ENCODE assay signal across 26 cellular contexts in the genomic region with DNA sequence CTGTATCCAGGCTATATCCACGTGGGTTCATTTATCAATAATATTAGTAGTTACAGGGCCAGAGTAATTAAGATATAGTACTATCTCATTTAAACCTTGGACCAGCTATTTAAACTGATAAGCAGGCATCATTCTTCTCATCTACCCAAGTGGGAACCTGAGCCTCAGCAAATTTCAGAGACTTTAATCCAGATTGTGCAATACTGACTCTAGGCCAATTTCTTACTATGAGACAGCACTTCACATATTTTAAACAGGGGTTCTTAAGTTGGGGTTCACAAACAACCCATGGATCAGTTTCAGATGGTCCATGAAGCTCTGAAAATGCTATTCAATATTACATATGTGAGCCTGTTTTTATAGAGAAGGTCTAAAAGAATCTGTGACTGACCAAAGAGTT.
DNase-seq lines count a peak whose midpoint lies in the region; ATAC-seq, FAIRE-seq and TF ChIP-seq lines count a peak whose summit lies in the region.
"Had no signal": no experiment of that assay in that cellular context is flagged by ENCODE, and none has a peak within 500 bp of the region (broad histone marks: within the 10 kb centered on the region; RNA-seq: fewer than 3 reads in every experiment).

No MANE protein-coding gene starts in this region.

- intact Hi-C loops in IMR-90 (cut with micrococcal nuclease), result no loop called here
- intact Hi-C loops in K562 (cut with micrococcal nuclease), result no loop called here

- H2AK5ac ChIP-seq in IMR-90 (ENCODE audit: low read depth, low read length) (no peak overlapping the region), neuronal stem cell (ENCODE audit: low read depth, low read length) (no peak overlapping the region)

- POLR2A ChIA-PET in HEK293 (lab: Yijun Ruan, JAX) (no interaction called here), IMR-90 (lab: Charles Lee; ENCODE audit: unreplicated experiment) (no interaction called here), K562 (lab: Yijun Ruan, JAX) (interaction anchor here (0.9 kb wide), 1 partner anchor 686 kb away, joined by 3 read pairs; no protein-coding TSS in a partner anchor)

- no peak overlapping the region for H2AFZ ChIP-seq in IMR-90 (replicated peaks; ENCODE audit: low read length, poor library complexity)
- H2AFZ ChIP-seq in K562 (ENCODE audit: low read depth, low read length), result no peak overlapping the region
- no peak overlapping the region for H2AFZ ChIP-seq in neuronal stem cell (ENCODE audit: low read length)

- no peak overlapping the region for H3K18ac ChIP-seq in IMR-90 (ENCODE audit: low read depth, low read length)
- no peak overlapping the region for H3K18ac ChIP-seq in neuronal stem cell (ENCODE audit: low read length)

- H3K9ac ChIP-seq in IMR-90 (ENCODE audit: low read depth, low read length), result no peak overlapping the region
- no peak overlapping the region for H3K9ac ChIP-seq in K562 (ENCODE audit: insufficient read depth in 1 of 2, low read depth in 2 of 2, low read length in 2 of 2)
- H3K9ac ChIP-seq in neuronal stem cell (ENCODE audit: low read depth, low read length, poor library complexity), result no peak overlapping the region
- H3K9ac ChIP-seq: BLaER1 had no signal

- in situ Hi-C loops in IMR-90 (cut with MboI; ENCODE audit: low sequenced_read_pairs) (no loop called here), K562 (cut with MboI) (no loop called here)

- H3K4ac ChIP-seq in IMR-90 (ENCODE audit: low read depth, low read length) (no peak overlapping the region), neuronal stem cell (ENCODE audit: low read length) (no peak overlapping the region)

- no peak overlapping the region for H2AK9ac ChIP-seq in IMR-90 (replicated peaks; ENCODE audit: low read depth, low read length, poor library complexity)

- H3K36me3 ChIP-seq in HEK293 (ENCODE audit: control insufficient read depth in 2 of 2, insufficient read depth in 1 of 2, low read length in 2 of 2) (no peaks in the 10 kb centered on the region), IMR-90 (ENCODE audit: control insufficient read depth, insufficient read depth, low read length) (no peaks in the 10 kb centered on the region), K562 (ENCODE audit: control insufficient read depth, insufficient read depth, low read length) (no peaks in the 10 kb centered on the region), neuronal stem cell (replicated peaks in 1 of 2; ENCODE audit: control insufficient read depth in 2 of 2, insufficient read depth in 2 of 2, low read length in 2 of 2) (no peaks in the 10 kb centered on the region)
- H3K36me3 ChIP-seq: BE2C, BLaER1 had no signal

- H3K27ac ChIP-seq in HEK293 (ENCODE audit: extremely low read depth, low read depth, low read length) (no peak overlapping the region), IMR-90 (ENCODE audit: insufficient read depth, low read length) (no peak overlapping the region), K562 (ENCODE audit: extremely low read depth, low read depth, low read length) (no peak overlapping the region), neuronal stem cell (replicated peaks; ENCODE audit: low read length) (no peak overlapping the region)
- H3K27ac ChIP-seq: BLaER1 had no signal

- H3K23ac ChIP-seq in IMR-90 (ENCODE audit: low read depth, low read length), result no peak overlapping the region
- H3K23ac ChIP-seq in neuronal stem cell (ENCODE audit: low read depth, low read length, poor library complexity), result no peak overlapping the region

- no peak overlapping the region for H4K5ac ChIP-seq in IMR-90 (ENCODE audit: low read depth, low read length)

- no peak overlapping the region for H3K4me3 ChIP-seq in HEK293 (ENCODE audit: low read depth, low read length)
- H3K4me3 ChIP-seq in IMR-90 (ENCODE audit: insufficient read depth, low read depth, low read length), result no peak overlapping the region
- no peak overlapping the region for H3K4me3 ChIP-seq in K562
- H3K4me3 ChIP-seq in neuronal stem cell (ENCODE audit: low read length in 2 of 2), result no peak overlapping the region
- H3K4me3 ChIP-seq: BLaER1, GM12878 had no signal

- dilution Hi-C loops in IMR-90 (cut with HindIII; ENCODE audit: low sequenced_read_pairs, unreplicated experiment), result no loop called here

- TF ChIP-seq POLR2A in IMR-90 (IDR thresholded peaks at IDR 0.05; ENCODE audit: low read depth, low read length), result no peak
- TF ChIP-seq POLR2A in K562 (conservative IDR thresholded peaks at IDR 0.05), result no peak

- H2BK12ac ChIP-seq in neuronal stem cell (ENCODE audit: low read length), result no peak overlapping the region

- H2BK20ac ChIP-seq in IMR-90 (ENCODE audit: low read depth, low read length), result no peak overlapping the region

- no peak overlapping the region for H3K56ac ChIP-seq in IMR-90 (ENCODE audit: extremely low read depth, insufficient read depth, low read length)

- TF ChIP-seq CTCF in HEK293 (tag by site-specific recombination; IDR thresholded peaks at IDR 0.05), result no peak
- no peak for TF ChIP-seq CTCF in IMR-90 (conservative IDR thresholded peaks at IDR 0.05; ENCODE audit: low read depth, low read length)
- no peak for TF ChIP-seq CTCF in K562 (IDR thresholded peaks at IDR 0.05 in 2 of 3, conservative IDR thresholded peaks at IDR 0.05 in 1 of 3; ENCODE audit: insufficient read depth in 2 of 3, low read depth in 1 of 3, low read length in 3 of 3)

- H3K79me2 ChIP-seq in K562 (ENCODE audit: control insufficient read depth, insufficient read depth, low read length), result no peaks in the 10 kb centered on the region

- no peak overlapping the region for H4K91ac ChIP-seq in IMR-90 (ENCODE audit: insufficient read depth, low read depth, low read length)
- H4K91ac ChIP-seq in neuronal stem cell (ENCODE audit: low read depth, low read length, poor library complexity), result no peak overlapping the region

- DNase-seq in IMR-90 (no peak), K562 (ENCODE audit: extremely low read depth in 1 of 4, low spot score in 3 of 4) (no peak), neuronal stem cell (ENCODE audit: low spot score) (no peak), RCC 7860 (ENCODE audit: low spot score) (no peak)
- DNase-seq: 8988T; ACHN; BE2C; C1 segment of cervical spinal cord; CD4-positive, alpha-beta memory T cell; CD4-positive, CD25-positive, alpha-beta regulatory T cell; CD8-positive, alpha-beta memory T cell; COR-L47; DMS 273 treated with DMSO at 0.1 percent for 48 hours; DMS153; DMS53; DMS79; DND-41; EL; GDM1 had no signal

- FAIRE-seq in K562 (lab: Jason Lieb, UNC) (no peak), RCC 7860 (lab: Jason Lieb, UNC) (no peak)
- FAIRE-seq: A204.1, GM12878, GM12892, GM18507 had no signal

- H2BK15ac ChIP-seq in IMR-90 (ENCODE audit: low read depth, low read length) (no peak overlapping the region), neuronal stem cell (ENCODE audit: low read length) (no peak overlapping the region)

- H3K79me1 ChIP-seq in IMR-90 (ENCODE audit: low read depth in 1 of 2, low read length in 2 of 2) (no peaks in the 10 kb centered on the region), neuronal stem cell (ENCODE audit: low read depth, low read length) (no peaks in the 10 kb centered on the region)

- H3K27me3 ChIP-seq in IMR-90 (ENCODE audit: control insufficient read depth, insufficient read depth, low read length) (no peaks in the 10 kb centered on the region), K562 (ENCODE audit: control insufficient read depth in 2 of 2, insufficient read depth in 2 of 2, low read length in 2 of 2) (no peaks in the 10 kb centered on the region), neuronal stem cell (ENCODE audit: control insufficient read depth in 3 of 3, insufficient read depth in 3 of 3, low read depth in 1 of 3, low read length in 3 of 3) (no peaks in the 10 kb centered on the region)
- H3K27me3 ChIP-seq: BLaER1 had no signal

- ATAC-seq in IMR-90 (ENCODE audit: low read depth) (no peak), K562 (no peak), GM21367 (IDR thresholded peaks at IDR 0.05; ENCODE audit: unreplicated experiment) (no peak)
- ATAC-seq: GM12878 had no signal

- H2BK5ac ChIP-seq in IMR-90 (ENCODE audit: low read depth, low read length, poor library complexity, severe bottlenecking) (no peak overlapping the region), neuronal stem cell (ENCODE audit: low read length) (no peak overlapping the region)

- H3K9me3 ChIP-seq in HEK293 (ENCODE audit: control insufficient read depth, insufficient read depth, low read depth, low read length) (no peaks in the 10 kb centered on the region), IMR-90 (ENCODE audit: control insufficient read depth, insufficient read depth, low read length) (0 out of 2 replicates have a peak, but pooled peaks cover 2% of the 10 kb centered on the region), K562 (replicated peaks; ENCODE audit: control insufficient read depth, insufficient read depth, low read depth, low read length) (no peaks in the 10 kb centered on the region), neuronal stem cell (replicated peaks in 1 of 2; ENCODE audit: control insufficient read depth in 2 of 2, insufficient read depth in 1 of 2, low read depth in 1 of 2, low read length in 2 of 2) (no peaks in the 10 kb centered on the region)
- H3K9me3 ChIP-seq: BE2C, BLaER1 had no signal

- H4K8ac ChIP-seq in IMR-90 (ENCODE audit: low read depth in 2 of 2, low read length in 2 of 2) (no peak overlapping the region), neuronal stem cell (ENCODE audit: low read depth, low read length) (no peak overlapping the region)

- H3K4me1 ChIP-seq in HEK293 (ENCODE audit: control insufficient read depth, insufficient read depth, low read length) (0 out of 2 replicates have a peak, but pooled peaks cover 3% of the 10 kb centered on the region), IMR-90 (ENCODE audit: control insufficient read depth, insufficient read depth, low read length) (no peaks in the 10 kb centered on the region), K562 (replicated peaks in 1 of 2; ENCODE audit: control insufficient read depth in 2 of 2, insufficient read depth in 2 of 2, low read length in 2 of 2) (no peaks in the 10 kb centered on the region), neuronal stem cell (ENCODE audit: control insufficient read depth in 2 of 2, insufficient read depth in 1 of 2, low read depth in 1 of 2, low read length in 2 of 2) (no peaks in the 10 kb centered on the region)
- H3K4me1 ChIP-seq: BE2C, BLaER1 had no signal

- no peak overlapping the region for H3K4me2 ChIP-seq in IMR-90 (ENCODE audit: low read depth, low read length)
- H3K4me2 ChIP-seq in K562 (ENCODE audit: insufficient read depth, low read length), result no peak overlapping the region
- no peak overlapping the region for H3K4me2 ChIP-seq in neuronal stem cell (ENCODE audit: insufficient read depth, low read length, poor library complexity, severe bottlenecking)
- H3K4me2 ChIP-seq: BLaER1 had no signal

- CTCF ChIA-PET in HEK293 (lab: Yijun Ruan, JAX), result no interaction called here
- CTCF ChIA-PET in IMR-90 (lab: Yijun Ruan, JAX), result no interaction called here
- CTCF ChIA-PET in K562 (lab: Yijun Ruan, JAX; ENCODE audit: low intra/inter-chr PET ratio), result no interaction called here

- H4K20me1 ChIP-seq in IMR-90 (ENCODE audit: insufficient read depth, low read length) (no peaks in the 10 kb centered on the region), K562 (replicated peaks; ENCODE audit: control insufficient read depth, insufficient read depth, low read length) (no peaks in the 10 kb centered on the region)
- H4K20me1 ChIP-seq: BLaER1 had no signal

- H3K9me1 ChIP-seq in IMR-90 (ENCODE audit: insufficient read depth, low read length), result no peaks in the 10 kb centered on the region
- no peaks in the 10 kb centered on the region for H3K9me1 ChIP-seq in K562 (ENCODE audit: control insufficient read depth, insufficient read depth, low read length)

- no peak for TF ChIP-seq EP300 in K562 (IDR thresholded peaks at IDR 0.05; ENCODE audit: low read length)

- no CpG with 5 or more reads among the region's 1 CpG for WGBS in IMR-90 (ENCODE audit: extremely low coverage in 2 of 2, insufficient read length in 1 of 2), 2 experiments
- WGBS in K562 (ENCODE audit: insufficient coverage, low coverage, missing lambda C conversion rate), result 7% methylated on average over 1 of the region's 1 CpG
- no CpG with 5 or more reads among the region's 1 CpG for WGBS in neuronal stem cell (ENCODE audit: extremely low coverage in 2 of 2, insufficient read length in 2 of 2, insufficient replicate concordance in 1 of 2), 2 donors

- TF ChIP-seq RAD21 in IMR-90 (IDR thresholded peaks at IDR 0.05; ENCODE audit: low read length) (no peak), K562 (CRISPR knock-in tag; conservative IDR thresholded peaks at IDR 0.05 in 1 of 2, IDR thresholded peaks at IDR 0.05 in 1 of 2) (no peak)

- H2BK120ac ChIP-seq in IMR-90 (ENCODE audit: low read depth, low read length) (no peak overlapping the region), neuronal stem cell (ENCODE audit: low read depth, low read length) (no peak overlapping the region)

- H3K14ac ChIP-seq in IMR-90 (replicated peaks; ENCODE audit: low read depth, low read length), result no peak overlapping the region
- no peak overlapping the region for H3K14ac ChIP-seq in neuronal stem cell (ENCODE audit: low read length)

- BruUV-seq in IMR-90 (replicated peaks; lab: Mats Ljungman, UMichigan), result no TSS peak
- BruUV-seq in K562 (replicated peaks; lab: Mats Ljungman, UMichigan), result no TSS peak
